In genomic region chr3:124763644-124764358, GRCh38 we compare ENCODE assay signal across 19 cellular contexts.
"Had no signal": no experiment of that assay in that cellular context is flagged by ENCODE, and none has a peak within 500 bp of the region (broad histone marks: within the 10 kb centered on the region; RNA-seq: fewer than 3 reads in every experiment).

No MANE protein-coding gene starts in this region.

- H3K27me3 Mint-ChIP-seq: activated CD4-positive, alpha-beta T cell treated with anti-CD3 and anti-CD28 coated beads, Interleukin-2, amount 10 ng/mL, durations not matched to agents 7 days and 5 days; activated CD8-positive, alpha-beta T cell treated with anti-CD3 and anti-CD28 coated beads for 36 hours had no signal

- H3K27ac ChIP-seq: body of pancreas, thyroid gland had no signal

- FAIRE-seq: islet of Langerhans had no signal

- H3K27ac Mint-ChIP-seq: activated CD4-positive, alpha-beta T cell treated with anti-CD3 and anti-CD28 coated beads, Interleukin-2, amount 10 ng/mL, durations not matched to agents 7 days and 5 days; activated CD8-positive, alpha-beta memory T cell treated with anti-CD3 and anti-CD28 coated beads, Interleukin-2, amount 10 ng/mL, durations not matched to agents 7 days and 5 days; activated CD8-positive, alpha-beta T cell treated with anti-CD3 and anti-CD28 coated beads for 36 hours; activated naive CD4-positive, alpha-beta T cell treated with anti-CD3 and anti-CD28 coated beads, Interleukin-2, amount 10 ng/mL, durations not matched to agents 7 days and 5 days; dendritic cell treated with granulocyte-macrophage colony-stimulating factor and Interleukin-4, amounts not matched to agents 40 ng/mL and 50 ng/mL, for 4 days; memory B cell had no signal

- H3K9me3 Mint-ChIP-seq: activated CD4-positive, alpha-beta T cell treated with anti-CD3 and anti-CD28 coated beads, Interleukin-2, amount 10 ng/mL, durations not matched to agents 7 days and 5 days; activated CD8-positive, alpha-beta T cell treated with anti-CD3 and anti-CD28 coated beads for 36 hours; activated naive CD4-positive, alpha-beta T cell treated with anti-CD3 and anti-CD28 coated beads, Interleukin-2, amount 10 ng/mL, durations not matched to agents 7 days and 5 days; dendritic cell treated with granulocyte-macrophage colony-stimulating factor and Interleukin-4, amounts not matched to agents 40 ng/mL and 50 ng/mL, for 4 days; memory B cell had no signal

- H3K9me3 ChIP-seq: body of pancreas, gastrocnemius medialis, mucosa of descending colon, thyroid gland had no signal

- H3K4me3 Mint-ChIP-seq: activated CD4-positive, alpha-beta T cell treated with anti-CD3 and anti-CD28 coated beads, Interleukin-2, amount 10 ng/mL, durations not matched to agents 7 days and 5 days; activated CD8-positive, alpha-beta memory T cell treated with anti-CD3 and anti-CD28 coated beads, Interleukin-2, amount 10 ng/mL, durations not matched to agents 7 days and 5 days; activated CD8-positive, alpha-beta T cell treated with anti-CD3 and anti-CD28 coated beads for 36 hours; activated naive CD4-positive, alpha-beta T cell treated with anti-CD3 and anti-CD28 coated beads, Interleukin-2, amount 10 ng/mL, durations not matched to agents 7 days and 5 days; dendritic cell treated with granulocyte-macrophage colony-stimulating factor and Interleukin-4, amounts not matched to agents 40 ng/mL and 50 ng/mL, for 4 days; memory B cell had no signal

- DNase-seq: activated CD4-positive, alpha-beta T cell treated with anti-CD3 and anti-CD28 coated beads, Interleukin-2, amount 10 ng/mL, durations not matched to agents 7 days and 5 days; activated CD4-positive, CD25-positive, alpha-beta regulatory T cell treated with anti-CD3 and anti-CD28 coated beads, Interleukin-2, amount 50 U/mL, for 72 hours; activated CD8-positive, alpha-beta memory T cell treated with anti-CD3 and anti-CD28 coated beads, Interleukin-2, amount 10 ng/mL, durations not matched to agents 7 days and 5 days; activated CD8-positive, alpha-beta T cell treated with anti-CD3 and anti-CD28 coated beads for 36 hours; activated effector memory CD4-positive, alpha-beta T cell treated with anti-CD3 and anti-CD28 coated beads, Interleukin-2, amount 50 U/mL, for 16 hours; activated naive CD4-positive, alpha-beta T cell treated with anti-CD3 and anti-CD28 coated beads, Interleukin-2, amount 10 ng/mL, durations not matched to agents 7 days and 5 days; activated T-cell treated with anti-CD3 and anti-CD28 coated beads for 4 hours; body of pancreas; effector CD4-positive, alpha-beta T cell; gastrocnemius medialis; left cardiac atrium; mucosa of descending colon; occipital lobe; stimulated activated CD4-positive, alpha-beta T cell treated with anti-CD3 and anti-CD28 coated beads, Interleukin-4, amount 100 ng/mL, for 24 hours; stimulated activated naive CD4-positive, alpha-beta T cell treated with Interleukin-2 at 50 U/mL for 16 hours; thyroid gland had no signal

- H3K27me3 ChIP-seq: body of pancreas, gastrocnemius medialis, thyroid gland had no signal

- H3K4me3 ChIP-seq: body of pancreas, gastrocnemius medialis, mucosa of descending colon, thyroid gland had no signal

- H3K36me3 Mint-ChIP-seq: activated CD8-positive, alpha-beta memory T cell treated with anti-CD3 and anti-CD28 coated beads, Interleukin-2, amount 10 ng/mL, durations not matched to agents 7 days and 5 days; activated naive CD4-positive, alpha-beta T cell treated with anti-CD3 and anti-CD28 coated beads, Interleukin-2, amount 10 ng/mL, durations not matched to agents 7 days and 5 days; memory B cell had no signal

- ATAC-seq: activated CD8-positive, alpha-beta memory T cell treated with anti-CD3 and anti-CD28 coated beads, Interleukin-2, amount 10 ng/mL, durations not matched to agents 7 days and 5 days; activated CD8-positive, alpha-beta T cell treated with anti-CD3 and anti-CD28 coated beads for 36 hours; body of pancreas; gastrocnemius medialis; left cardiac atrium; mucosa of descending colon had no signal
